In genomic region chr11:12235945-12236743, GRCh38 we compare ENCODE assay signal across 8 cellular contexts.
DNase-seq lines count a peak whose midpoint lies in the region; ATAC-seq, FAIRE-seq and TF ChIP-seq lines count a peak whose summit lies in the region.

No MANE protein-coding gene starts in this region.

- H3K4me3 ChIP-seq in mucosa of stomach (ENCODE audit: low read length) (no peak overlapping the region), testis (no peak overlapping the region)

- peak overlapping the region; percentile 89 to 93 for H3K27ac ChIP-seq in testis

- FAIRE-seq in endometrium (lab: Jason Lieb, UNC): peak; percentile 51

- no peaks in the 10 kb centered on the region for H3K27me3 Mint-ChIP-seq in activated CD4-positive, alpha-beta T cell treated with anti-CD3 and anti-CD28 coated beads, Interleukin-2, amount 10 ng/mL, durations not matched to agents 7 days and 5 days

- peak overlapping the region; percentile 95 for H3K27ac Mint-ChIP-seq in activated CD4-positive, alpha-beta T cell treated with anti-CD3 and anti-CD28 coated beads, Interleukin-2, amount 10 ng/mL, durations not matched to agents 7 days and 5 days

- peaks cover 44% of the 10 kb centered on the region for H3K4me1 ChIP-seq in mucosa of stomach (ENCODE audit: control insufficient read depth, insufficient read depth, low read length)
- peaks cover 63% of the 10 kb centered on the region for H3K4me1 ChIP-seq in testis

- no peak for TF ChIP-seq POLR2A in testis (IDR thresholded peaks at IDR 0.05)

- peaks cover 38% of the 10 kb centered on the region for H3K4me1 Mint-ChIP-seq in activated CD4-positive, alpha-beta T cell treated with anti-CD3 and anti-CD28 coated beads, Interleukin-2, amount 10 ng/mL, durations not matched to agents 7 days and 5 days

- peak; percentile 83 for DNase-seq in AG09319 (ENCODE audit: extremely low read depth, low read depth)
- peak; percentile 62 for DNase-seq in GM13976 (ENCODE audit: low spot score)
- DNase-seq in NCI-H2107 treated with DMSO at 0.1 percent for 48 hours (lab: John Stamatoyannopoulos, UW; ENCODE audit: unreplicated experiment): peak; percentile 51
- peak; percentile 75 for DNase-seq in activated CD4-positive, alpha-beta T cell treated with anti-CD3 and anti-CD28 coated beads, Interleukin-2, amount 10 ng/mL, durations not matched to agents 7 days and 5 days
- peak; percentile 55 for DNase-seq in testis

- no peaks in the 10 kb centered on the region for H3K27me3 ChIP-seq in mucosa of stomach (ENCODE audit: control insufficient read depth, insufficient read depth, low read length)
- H3K27me3 ChIP-seq in testis: no peaks in the 10 kb centered on the region

- H3K9ac ChIP-seq in mucosa of stomach (ENCODE audit: low read length): peak overlapping the region; percentile 10

- in situ Hi-C loops in GM13976 (cut with MboI; ENCODE audit: low sequenced_read_pairs, unreplicated experiment): loop anchor here (25.0 kb wide), 1 partner anchor 174 kb away; no protein-coding TSS in a partner anchor

- POLR2A ChIA-PET in activated CD4-positive, alpha-beta T cell treated with anti-CD3 and anti-CD28 coated beads, Interleukin-2, amount 10 ng/mL, durations not matched to agents 7 days and 5 days (lab: Charles Lee): interaction anchor here (0.6 to 1.4 kb wide), 3 partner anchors 12 to 418 kb away, joined by 3 to 6 read pairs (median 6); no protein-coding TSS in a partner anchor

- CTCF ChIA-PET in activated CD4-positive, alpha-beta T cell treated with anti-CD3 and anti-CD28 coated beads, Interleukin-2, amount 10 ng/mL, durations not matched to agents 7 days and 5 days (lab: Charles Lee): interaction anchor here (0.6 to 6.2 kb wide), 41 partner anchors 9 to 192 kb away, joined by 3 to 49 read pairs (median 4); no protein-coding TSS in a partner anchor

- H3K36me3 Mint-ChIP-seq in activated CD4-positive, alpha-beta T cell treated with anti-CD3 and anti-CD28 coated beads, Interleukin-2, amount 10 ng/mL, durations not matched to agents 7 days and 5 days (ENCODE audit: low read depth): peaks cover 42% of the 10 kb centered on the region

- intact Hi-C loops in testis (cut with DNase I; ENCODE audit: low total_unique reads): loop anchor here (5.0 to 10.0 kb wide), 2 partner anchors 121 to 184 kb away; partner anchors contain the start of gene MICAL2

- ATAC-seq in HG02852 (IDR thresholded peaks at IDR 0.05; ENCODE audit: unreplicated experiment): peak; percentile 74

- peak overlapping the region; percentile 56 for H3K4me3 Mint-ChIP-seq in activated CD4-positive, alpha-beta T cell treated with anti-CD3 and anti-CD28 coated beads, Interleukin-2, amount 10 ng/mL, durations not matched to agents 7 days and 5 days

- H3K36me3 ChIP-seq in mucosa of stomach (ENCODE audit: control insufficient read depth, insufficient read depth, low read length): peaks cover 11% of the 10 kb centered on the region
- no peaks in the 10 kb centered on the region for H3K36me3 ChIP-seq in testis (ENCODE audit: low read depth, missing control alignments)

- H3K9me3 ChIP-seq in mucosa of stomach (ENCODE audit: control insufficient read depth, low read length): no peaks in the 10 kb centered on the region
- H3K9me3 ChIP-seq in testis: no peaks in the 10 kb centered on the region

- no peaks in the 10 kb centered on the region for H3K9me3 Mint-ChIP-seq in activated CD4-positive, alpha-beta T cell treated with anti-CD3 and anti-CD28 coated beads, Interleukin-2, amount 10 ng/mL, durations not matched to agents 7 days and 5 days

- WGBS in testis, 2 donors: 43 to 50% methylated on average over 12 to 13 of the region's 13 CpGs

- TF ChIP-seq CTCF in AG09319 (IDR thresholded peaks at IDR 0.05; ENCODE audit: low read depth, low read length) (peak; percentile 65), GM13976 (IDR thresholded peaks at IDR 0.05; ENCODE audit: borderline replicate concordance, control extremely low read depth, extremely low read depth, insufficient read depth, missing control alignments) (peak; percentile 53), testis (IDR thresholded peaks at IDR 0.05) (peak; percentile 57 to 78 (median 76))
